Comparison of ENCODE assay signal across 38 cellular contexts in genomic region chr6:77177470-77177869, GRCh38.
"Had no signal": no experiment of that assay in that cellular context is flagged by ENCODE, and none has a peak within 500 bp of the region (broad histone marks: within the 10 kb centered on the region; RNA-seq: fewer than 3 reads in every experiment).

No MANE protein-coding gene starts in this region.

- H3K4me1 Mint-ChIP-seq: activated B cell treated with CpG ODN at 0.5 μM for 24 hours; activated CD4-positive, alpha-beta T cell treated with anti-CD3 and anti-CD28 coated beads, Interleukin-2, amount 10 ng/mL, durations not matched to agents 24 days and 14 days; activated naive CD8-positive, alpha-beta T cell treated with anti-CD3 and anti-CD28 coated beads for 36 hours; activated T-helper 17 cell treated with anti-CD3 and anti-CD28 coated beads, Interleukin-2, amount 50 U/mL, for 72 hours; brain; central memory CD8-positive, alpha-beta T cell had no signal

- H3K9me3 Mint-ChIP-seq: brain had no signal

- H3K4me3 ChIP-seq: adrenal gland, ascending aorta, cardiac muscle cell had no signal

- H3K36me3 Mint-ChIP-seq: activated CD4-positive, alpha-beta memory T cell treated with anti-CD3 and anti-CD28 coated beads for 36 hours; activated naive CD8-positive, alpha-beta T cell treated with anti-CD3 and anti-CD28 coated beads for 36 hours; brain had no signal

- ATAC-seq: activated CD8-positive, alpha-beta T cell treated with anti-CD3 and anti-CD28 coated beads for 36 hours; activated naive CD4-positive, alpha-beta T cell treated with anti-CD3 and anti-CD28 coated beads, Interleukin-2, amount 50 U/mL, for 72 hours; activated T-cell treated with anti-CD3 and anti-CD28 coated beads, Interleukin-2, amount 50 U/mL, for 4 hours; activated T-cell treated with anti-CD3 and anti-CD28 coated beads, Interleukin-2, amount 50 U/mL, for 72 hours; activated T-helper 17 cell treated with anti-CD3 and anti-CD28 coated beads, Interleukin-2, amount 50 U/mL, for 72 hours had no signal

- H3K4me3 Mint-ChIP-seq: activated B cell treated with CpG ODN at 0.5 μM for 24 hours; activated CD4-positive, alpha-beta memory T cell treated with anti-CD3 and anti-CD28 coated beads for 36 hours; activated CD4-positive, alpha-beta T cell treated with anti-CD3 and anti-CD28 coated beads, Interleukin-2, amount 10 ng/mL, durations not matched to agents 24 days and 14 days; activated CD8-positive, alpha-beta T cell treated with anti-CD3 and anti-CD28 coated beads for 36 hours; activated naive CD4-positive, alpha-beta T cell treated with anti-CD3 and anti-CD28 coated beads for 36 hours; activated naive CD8-positive, alpha-beta T cell treated with anti-CD3 and anti-CD28 coated beads for 36 hours; activated T-cell treated with anti-CD3 and anti-CD28 coated beads, Interleukin-2, amount 50 U/mL, for 4 hours; activated T-cell treated with anti-CD3 and anti-CD28 coated beads, Interleukin-2, amount 50 U/mL, for 72 hours; activated T-helper 1 cell treated with anti-CD3 and anti-CD28 coated beads, Interleukin-12 subunit alpha, Interleukin-12 subunit beta, Interleukin-2, Interleukin-4 antibody, amounts not matched to agents 30 ng/mL and 10 ng/mL and 1 ng/mL, durations not matched to agents 14 hours and 24 hours and 36 hours; activated T-helper 17 cell treated with anti-CD3 and anti-CD28 coated beads, Interleukin-2, amount 50 U/mL, for 72 hours; brain; central memory CD8-positive, alpha-beta T cell; T-helper 1 cell treated with Interleukin-12 subunit alpha and Interleukin-12 subunit beta and Interleukin-4 antibody, amounts not matched to agents 30 μg/mL and 1 μg/mL, for 36 hours; T-helper 2 cell treated with Interferon-gamma antibody and Interleukin-4, amounts not matched to agents 5 μg/mL and 100 μg/mL, for 36 hours had no signal

- DNase-seq: activated B cell treated with CpG ODN at 0.5 μM for 24 hours; activated CD4-positive, alpha-beta memory T cell treated with anti-CD3 and anti-CD28 coated beads for 36 hours; activated CD4-positive, alpha-beta T cell treated with anti-CD3 and anti-CD28 coated beads for 4 hours; activated CD4-positive, alpha-beta T cell treated with anti-CD3 and anti-CD28 coated beads, Interleukin-2, amount 10 ng/mL, durations not matched to agents 24 days and 14 days; activated CD4-positive, alpha-beta T cell treated with anti-CD3 and anti-CD28 coated beads, Interleukin-2, amount 50 U/mL, for 1 hour; activated CD4-positive, alpha-beta T cell treated with anti-CD3 and anti-CD28 coated beads, Interleukin-2, amount 50 U/mL, for 4 hours; activated CD4-positive, CD25-positive, alpha-beta regulatory T cell treated with anti-CD3 and anti-CD28 coated beads, Interleukin-2, amount 50 U/mL, for 72 hours; activated CD8-positive, alpha-beta memory T cell treated with anti-CD3 and anti-CD28 coated beads, Interleukin-2, amount 50 U/mL, for 4 hours; activated CD8-positive, alpha-beta T cell treated with anti-CD3 and anti-CD28 coated beads for 36 hours; activated effector memory CD4-positive, alpha-beta T cell treated with anti-CD3 and anti-CD28 coated beads, Interleukin-2, amount 50 U/mL, for 16 hours; activated gamma-delta T cell treated with Interleukin-2 at 50 U/mL for 16 hours; activated naive CD4-positive, alpha-beta T cell; activated naive CD4-positive, alpha-beta T cell treated with anti-CD3 and anti-CD28 coated beads for 36 hours; activated naive CD4-positive, alpha-beta T cell treated with anti-CD3 and anti-CD28 coated beads, Interleukin-2, amount 50 U/mL, for 16 hours; activated naive CD8-positive, alpha-beta T cell treated with anti-CD3 and anti-CD28 coated beads for 36 hours; activated T-cell treated with anti-CD3 and anti-CD28 coated beads for 4 hours; activated T-cell treated with anti-CD3 and anti-CD28 coated beads, Interleukin-2, amount 50 U/mL, for 1 hour; activated T-cell treated with anti-CD3 and anti-CD28 coated beads, Interleukin-2, amount 50 U/mL, for 4 hours; activated T-cell treated with anti-CD3 and anti-CD28 coated beads, Interleukin-2, amount 50 U/mL, for 72 hours; adrenal gland; amygdala; anterior cingulate cortex; caudate nucleus; cerebellar nuclear complex; T-helper 2 cell; T-helper 9 cell had no signal

- H3K36me3 ChIP-seq: adrenal gland, ascending aorta, cardiac muscle cell had no signal

- H3K4me1 ChIP-seq: adrenal gland, ascending aorta had no signal

- H3K27ac Mint-ChIP-seq: activated B cell treated with CpG ODN at 0.5 μM for 24 hours; activated CD4-positive, alpha-beta memory T cell treated with anti-CD3 and anti-CD28 coated beads for 36 hours; activated CD4-positive, alpha-beta T cell treated with anti-CD3 and anti-CD28 coated beads, Interleukin-2, amount 10 ng/mL, durations not matched to agents 24 days and 14 days; activated CD8-positive, alpha-beta T cell treated with anti-CD3 and anti-CD28 coated beads for 36 hours; activated naive CD4-positive, alpha-beta T cell treated with anti-CD3 and anti-CD28 coated beads for 36 hours; activated naive CD4-positive, alpha-beta T cell treated with anti-CD3 and anti-CD28 coated beads, Interleukin-2, amount 50 U/mL, for 72 hours; activated naive CD8-positive, alpha-beta T cell treated with anti-CD3 and anti-CD28 coated beads for 36 hours; activated T-cell treated with anti-CD3 and anti-CD28 coated beads, Interleukin-2, amount 50 U/mL, for 72 hours; activated T-helper 1 cell treated with anti-CD3 and anti-CD28 coated beads, Interleukin-12 subunit alpha, Interleukin-12 subunit beta, Interleukin-2, Interleukin-4 antibody, amounts not matched to agents 30 ng/mL and 10 ng/mL and 1 ng/mL, durations not matched to agents 14 hours and 24 hours and 36 hours; activated T-helper 17 cell treated with anti-CD3 and anti-CD28 coated beads, Interleukin-2, amount 50 U/mL, for 72 hours; brain; T-helper 1 cell treated with Interleukin-12 subunit alpha and Interleukin-12 subunit beta and Interleukin-4 antibody, amounts not matched to agents 30 μg/mL and 1 μg/mL, for 36 hours; T-helper 2 cell treated with Interferon-gamma antibody and Interleukin-4, amounts not matched to agents 5 μg/mL and 100 μg/mL, for 36 hours had no signal

- H3K27me3 Mint-ChIP-seq: activated B cell treated with CpG ODN at 0.5 μM for 24 hours; activated CD4-positive, alpha-beta memory T cell treated with anti-CD3 and anti-CD28 coated beads for 36 hours; activated CD4-positive, alpha-beta T cell treated with anti-CD3 and anti-CD28 coated beads, Interleukin-2, amount 10 ng/mL, durations not matched to agents 24 days and 14 days; activated CD8-positive, alpha-beta T cell treated with anti-CD3 and anti-CD28 coated beads for 36 hours; activated naive CD8-positive, alpha-beta T cell treated with anti-CD3 and anti-CD28 coated beads for 36 hours; activated T-helper 17 cell treated with anti-CD3 and anti-CD28 coated beads, Interleukin-2, amount 50 U/mL, for 72 hours; central memory CD8-positive, alpha-beta T cell had no signal

- FAIRE-seq: bronchial epithelial cell, TTC549 had no signal

- H3K27ac ChIP-seq: adrenal gland, ascending aorta, cardiac muscle cell, VCaP had no signal

- H3K9me3 ChIP-seq: adrenal gland, ascending aorta had no signal

- H3K27me3 ChIP-seq: adrenal gland, ascending aorta, cardiac muscle cell had no signal
